20 cellular contexts compared by ENCODE assay signal in the genomic region with DNA sequence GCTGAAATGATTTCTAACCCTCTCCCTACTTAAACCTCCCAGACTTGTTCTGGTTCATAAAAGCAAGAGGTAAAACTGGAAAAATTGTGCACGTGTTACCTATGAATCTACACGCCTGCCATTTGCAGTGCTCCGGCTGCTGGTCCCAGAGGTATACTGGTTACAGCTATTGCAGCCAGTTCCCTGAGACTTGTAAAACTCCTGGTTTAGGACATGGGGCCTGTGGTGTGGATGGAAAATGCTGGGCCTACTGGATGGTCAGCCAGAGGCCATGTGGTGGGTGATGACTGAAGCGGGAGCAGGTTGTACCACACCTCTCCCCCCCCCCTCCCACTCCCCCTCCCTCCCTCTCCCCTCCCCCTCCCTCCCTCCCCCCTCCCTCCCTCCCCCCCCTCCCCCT. TPM values are rescaled to one million over a fixed set of nuclear protein-coding genes. Genes with fewer than 3 reads are reported as not detected.
A peak's percentile ranks its signal among the peaks of the same experiment; 100 is the strongest.
DNase-seq lines count a peak whose midpoint lies in the region; ATAC-seq, FAIRE-seq and TF ChIP-seq lines count a peak whose summit lies in the region.
"Had no signal": no experiment of that assay in that cellular context is flagged by ENCODE, and none has a peak within 500 bp of the region (broad histone marks: within the 10 kb centered on the region; RNA-seq: fewer than 3 reads in every experiment).

No MANE protein-coding gene starts in this region.

- H3K9me3 ChIP-seq in SK-N-SH, result no peaks in the 10 kb centered on the region
- no peaks in the 10 kb centered on the region for H3K9me3 ChIP-seq in mesenchymal stem cell (ENCODE audit: control insufficient read depth, low read length)
- no peaks in the 10 kb centered on the region for H3K9me3 ChIP-seq in aorta (ENCODE audit: control insufficient read depth, low read length)
- no peaks in the 10 kb centered on the region for H3K9me3 ChIP-seq in body of pancreas
- H3K9me3 ChIP-seq: BE2C, testis had no signal

- no peak overlapping the region for H3K4ac ChIP-seq in mesenchymal stem cell (ENCODE audit: low read depth in 1 of 2, low read length in 2 of 2)

- POLR2A ChIA-PET in SK-N-SH (lab: Yijun Ruan, JAX), result no interaction called here

- H2AK5ac ChIP-seq in mesenchymal stem cell (ENCODE audit: low read length, severe bottlenecking), result no peak overlapping the region

- H3K9me2 ChIP-seq in SK-N-SH, result no peaks in the 10 kb centered on the region

- TF ChIP-seq EP300 in SK-N-SH (IDR thresholded peaks at IDR 0.05; ENCODE audit: borderline replicate concordance in 1 of 2, low read depth in 1 of 2, low read length in 1 of 2), result no peak

- intact Hi-C loops in aorta (cut with DNase I) (no loop called here), body of pancreas (cut with DNase I) (no loop called here)

- TF ChIP-seq CTCF in SK-N-SH (IDR thresholded peaks at IDR 0.05) (no peak), epithelial cell of esophagus (IDR thresholded peaks at IDR 0.05; ENCODE audit: insufficient read depth, low read depth, low read length, missing control alignments) (no peak), body of pancreas (IDR thresholded peaks at IDR 0.05) (no peak)

- 94% methylated on average over 4 of the region's 4 CpGs for WGBS in SK-N-SH (ENCODE audit: low lambda C conversion rate)
- WGBS in mesenchymal stem cell, result 100% methylated on average over 3 of the region's 4 CpGs
- 74% methylated on average over 4 of the region's 4 CpGs for WGBS in aorta, 2 donors
- WGBS in body of pancreas, 2 donors, result 94 to 100% methylated on average over 4 of the region's 4 CpGs

- CTCF ChIA-PET in SK-N-SH (lab: Yijun Ruan, JAX), result interaction anchor here (1.5 kb wide), 1 partner anchor 30 kb away, joined by 5 read pairs; no protein-coding TSS in a partner anchor

- peak overlapping the region; percentile 41 for H4K8ac ChIP-seq in mesenchymal stem cell (ENCODE audit: low read length)

- H3K23ac ChIP-seq in mesenchymal stem cell (ENCODE audit: low read length in 2 of 2), result no peak overlapping the region

- no peak for FAIRE-seq in frontal cortex (lab: Jason Lieb, UNC)

- H3K4me3 ChIP-seq in SK-N-SH (ENCODE audit: low read depth in 2 of 2, low read length in 1 of 2) (no peak overlapping the region), epithelial cell of esophagus (ENCODE audit: low read length) (no peak overlapping the region), mesenchymal stem cell (ENCODE audit: insufficient read depth in 1 of 2, low read depth in 1 of 2, low read length in 2 of 2) (no peak overlapping the region), aorta (ENCODE audit: low read length in 2 of 2) (no peak overlapping the region), body of pancreas (no peak overlapping the region)
- H3K4me3 ChIP-seq: testis had no signal

- H2BK15ac ChIP-seq in mesenchymal stem cell (ENCODE audit: low read depth, poor library complexity, severe bottlenecking), result no peak overlapping the region

- H3K36me3 ChIP-seq in SK-N-SH (replicated peaks in 1 of 2; ENCODE audit: control insufficient read depth in 1 of 2, insufficient read depth in 2 of 2, low read length in 1 of 2), result peaks cover 16 to 19% of the 10 kb centered on the region in 2 experiments
- peaks cover 17 to 38% of the 10 kb centered on the region in 2 experiments for H3K36me3 ChIP-seq in mesenchymal stem cell (ENCODE audit: control insufficient read depth in 1 of 2, insufficient read depth in 2 of 2, low read depth in 1 of 2, low read length in 2 of 2)
- peaks cover 0 to 2% of the 10 kb centered on the region in 2 donors for H3K36me3 ChIP-seq in aorta (ENCODE audit: control insufficient read depth in 1 of 2, insufficient read depth in 2 of 2, low read length in 1 of 2)
- peaks cover 0 to 19% of the 10 kb centered on the region in 2 donors for H3K36me3 ChIP-seq in body of pancreas (replicated peaks in 1 of 2; ENCODE audit: insufficient read depth in 1 of 2, low read depth in 2 of 2)

- H2BK5ac ChIP-seq in mesenchymal stem cell (ENCODE audit: low read depth, low read length, poor library complexity, severe bottlenecking), result no peak overlapping the region

- H3K9ac ChIP-seq in SK-N-SH (no peak overlapping the region), mesenchymal stem cell (ENCODE audit: low read length) (no peak overlapping the region)

- peaks cover 0 to 19% of the 10 kb centered on the region in 2 experiments; a peak in 2 of 4 replicates for H3K4me1 ChIP-seq in SK-N-SH (ENCODE audit: control insufficient read depth in 1 of 2, insufficient read depth in 2 of 2, low read depth in 1 of 2, low read length in 1 of 2)
- no peaks in the 10 kb centered on the region for H3K4me1 ChIP-seq in mesenchymal stem cell (ENCODE audit: control insufficient read depth, insufficient read depth, low read depth, low read length)
- H3K4me1 ChIP-seq in aorta (ENCODE audit: control insufficient read depth in 1 of 2, insufficient read depth in 2 of 2, low read length in 2 of 2), result no peaks in the 10 kb centered on the region
- H3K4me1 ChIP-seq in body of pancreas, result no peaks in the 10 kb centered on the region
- H3K4me1 ChIP-seq: BE2C, testis had no signal

- no peak for DNase-seq in SK-N-SH
- peak; percentile 9 for DNase-seq in epithelial cell of esophagus (ENCODE audit: low read depth)
- DNase-seq in mesenchymal stem cell, result peak; percentile 34
- no peak for DNase-seq in aorta
- no peak for DNase-seq in body of pancreas
- DNase-seq in kidney glomerular epithelial cell (lab: John Stamatoyannopoulos, UW), result no peak
- no peak for DNase-seq in frontal cortex (ENCODE audit: low spot score in 2 of 2)
- DNase-seq: activated B cell treated with CpG ODN at 0.5 μM for 24 hours; activated CD8-positive, alpha-beta T cell treated with anti-CD3 and anti-CD28 coated beads for 36 hours; activated T-cell treated with anti-CD3 and anti-CD28 coated beads, Interleukin-2, amount 50 U/mL, for 4 hours; BE2C; NCI-H510A; occipital lobe; retina; SHP77 treated with DMSO at 0.1 percent for 48 hours; T-helper 2 cell; testis had no signal

- H3K27ac ChIP-seq in SK-N-SH (ENCODE audit: low read depth in 2 of 2, low read length in 1 of 2), result no peak overlapping the region
- no peak overlapping the region for H3K27ac ChIP-seq in mesenchymal stem cell (ENCODE audit: low read length, poor library complexity, severe bottlenecking)
- H3K27ac ChIP-seq in aorta (ENCODE audit: low read depth in 1 of 2, low read length in 2 of 2), result no peak overlapping the region
- no peak overlapping the region for H3K27ac ChIP-seq in body of pancreas
- H3K27ac ChIP-seq: 22Rv1 had no signal

- no peaks in the 10 kb centered on the region for H3K27me3 ChIP-seq in SK-N-SH (ENCODE audit: insufficient read depth)
- no peaks in the 10 kb centered on the region for H3K27me3 ChIP-seq in mesenchymal stem cell (ENCODE audit: control insufficient read depth in 1 of 2, insufficient read depth in 1 of 2, low read length in 2 of 2)
- no peaks in the 10 kb centered on the region for H3K27me3 ChIP-seq in aorta (ENCODE audit: control insufficient read depth in 1 of 2, insufficient read depth in 2 of 2, low read length in 1 of 2)
- no peaks in the 10 kb centered on the region for H3K27me3 ChIP-seq in body of pancreas
- H3K27me3 ChIP-seq: BE2C, testis had no signal

- TF ChIP-seq RAD21 in SK-N-SH (IDR thresholded peaks at IDR 0.05; ENCODE audit: low read length), result no peak

- no peak for TF ChIP-seq POLR2A in body of pancreas (IDR thresholded peaks at IDR 0.05)

- H3K18ac ChIP-seq in mesenchymal stem cell (ENCODE audit: low read depth in 1 of 2, low read length in 2 of 2), result peak overlapping the region in 1 of 2 experiments; percentile 43

- H3F3A ChIP-seq in SK-N-SH (replicated peaks; ENCODE audit: insufficient read depth), result peaks cover 53% of the 10 kb centered on the region

- H2BK12ac ChIP-seq in mesenchymal stem cell (ENCODE audit: low read length in 2 of 2), result no peak overlapping the region

- no peak overlapping the region for H2BK120ac ChIP-seq in mesenchymal stem cell (ENCODE audit: low read depth, low read length)

- H2AFZ ChIP-seq in SK-N-SH (ENCODE audit: low read depth) (no peak overlapping the region), mesenchymal stem cell (ENCODE audit: low read depth, low read length) (no peak overlapping the region)

- no peaks in the 10 kb centered on the region for H4K20me1 ChIP-seq in SK-N-SH (ENCODE audit: insufficient read depth)

- H3K79me2 ChIP-seq in SK-N-SH (ENCODE audit: insufficient read depth), result no peaks in the 10 kb centered on the region

- H3K79me1 ChIP-seq in mesenchymal stem cell (replicated peaks; ENCODE audit: low read length, poor library complexity, severe bottlenecking), result no peaks in the 10 kb centered on the region

- ATAC-seq in SK-N-SH treated with all-trans-retinoic acid at 6 μM for 48 hours (0 out of 3 replicates have a peak, but pooled peaks have one; percentile 14), aorta (ENCODE audit: low FRiP score) (peak; percentile 48), body of pancreas (no peak)
- ATAC-seq: activated CD8-positive, alpha-beta T cell treated with anti-CD3 and anti-CD28 coated beads for 36 hours; activated naive CD4-positive, alpha-beta T cell treated with anti-CD3 and anti-CD28 coated beads, Interleukin-2, amount 50 U/mL, for 72 hours; activated T-cell treated with anti-CD3 and anti-CD28 coated beads, Interleukin-2, amount 50 U/mL, for 4 hours had no signal

- H3K4me2 ChIP-seq in SK-N-SH, result no peak overlapping the region
- H3K4me2 ChIP-seq in mesenchymal stem cell (ENCODE audit: low read length, poor library complexity, severe bottlenecking), result no peak overlapping the region

- no peak overlapping the region for H3K14ac ChIP-seq in mesenchymal stem cell (ENCODE audit: low read length in 2 of 2)

- H4K91ac ChIP-seq in mesenchymal stem cell (ENCODE audit: low read length), result no peak overlapping the region

TF ChIP-seq in SK-N-SH treated with all-trans-retinoic acid at 6 μM for 48 hours, 23 proteins besides CTCF, POLR2A, EP300 and RAD21 (continues in another document):
- TF ChIP-seq SNAI2 (CRISPR knock-in tag; IDR thresholded peaks at IDR 0.05) (no peak), ZNF70 (CRISPR knock-in tag; IDR thresholded peaks at IDR 0.05) (no peak)

TF ChIP-seq in SK-N-SH, 30 proteins besides CTCF, POLR2A, EP300 and RAD21 (continues in another document):
- TF ChIP-seq NRF1 (IDR thresholded peaks at IDR 0.05; ENCODE audit: low read depth, low read length), result no peak
- TF ChIP-seq, protein P1, sequence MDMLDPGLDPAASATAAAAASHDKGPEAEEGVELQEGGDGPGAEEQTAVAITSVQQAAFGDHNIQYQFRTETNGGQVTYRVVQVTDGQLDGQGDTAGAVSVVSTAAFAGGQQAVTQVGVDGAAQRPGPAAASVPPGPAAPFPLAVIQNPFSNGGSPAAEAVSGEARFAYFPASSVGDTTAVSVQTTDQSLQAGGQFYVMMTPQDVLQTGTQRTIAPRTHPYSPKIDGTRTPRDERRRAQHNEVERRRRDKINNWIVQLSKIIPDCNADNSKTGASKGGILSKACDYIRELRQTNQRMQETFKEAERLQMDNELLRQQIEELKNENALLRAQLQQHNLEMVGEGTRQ (IDR thresholded peaks at IDR 0.05; ENCODE audit: borderline replicate concordance, low read depth, low read length), result no peak

RNA-seq across cellular contexts. Expression of a gene that starts 45.0 kb away (rescaled TPM):
- 7.1 and 8.5 TPM in 2 replicates for polyA plus RNA-seq in SK-N-SH (2012; rRNA removed)
- 9.8 and 16.1 TPM in 2 replicates for polyA plus RNA-seq in SK-N-SH (2012; cell fraction: cytosol; rRNA removed)
- polyA plus RNA-seq in SK-N-SH (2012; cell fraction: nucleus; rRNA removed), result 3.3 and 6.5 TPM in 2 replicates
- 24.9 TPM for polyA plus RNA-seq in mesenchymal stem cell (2013, experiment 1 of 2)
- polyA plus RNA-seq in mesenchymal stem cell (2013, experiment 2 of 2), result 24.3 TPM
- total RNA-seq in aorta, result 10 to 100 TPM; 36.5 to 41.6 TPM
- polyA plus RNA-seq in aorta, result 10 to 100 TPM; 13.6 to 15.4 TPM
- total RNA-seq in body of pancreas, result 1 to 10 TPM; 4.6 to 6.7 TPM
- 35.9 TPM for total RNA-seq in frontal cortex

Comparison
In these comparisons a context has a peak if more than half of its experiments do, and no peak if none do; other contexts are left out.
1. DNase-seq: peak in epithelial cell of esophagus (single experiment) and mesenchymal stem cell (single experiment); none in SK-N-SH (single experiment), aorta (0 of 2), body of pancreas (0 of 4), kidney glomerular epithelial cell (single experiment) and frontal cortex (0 of 2).